Comparison of ENCODE assay signal across 10 cellular contexts in the genomic region with DNA sequence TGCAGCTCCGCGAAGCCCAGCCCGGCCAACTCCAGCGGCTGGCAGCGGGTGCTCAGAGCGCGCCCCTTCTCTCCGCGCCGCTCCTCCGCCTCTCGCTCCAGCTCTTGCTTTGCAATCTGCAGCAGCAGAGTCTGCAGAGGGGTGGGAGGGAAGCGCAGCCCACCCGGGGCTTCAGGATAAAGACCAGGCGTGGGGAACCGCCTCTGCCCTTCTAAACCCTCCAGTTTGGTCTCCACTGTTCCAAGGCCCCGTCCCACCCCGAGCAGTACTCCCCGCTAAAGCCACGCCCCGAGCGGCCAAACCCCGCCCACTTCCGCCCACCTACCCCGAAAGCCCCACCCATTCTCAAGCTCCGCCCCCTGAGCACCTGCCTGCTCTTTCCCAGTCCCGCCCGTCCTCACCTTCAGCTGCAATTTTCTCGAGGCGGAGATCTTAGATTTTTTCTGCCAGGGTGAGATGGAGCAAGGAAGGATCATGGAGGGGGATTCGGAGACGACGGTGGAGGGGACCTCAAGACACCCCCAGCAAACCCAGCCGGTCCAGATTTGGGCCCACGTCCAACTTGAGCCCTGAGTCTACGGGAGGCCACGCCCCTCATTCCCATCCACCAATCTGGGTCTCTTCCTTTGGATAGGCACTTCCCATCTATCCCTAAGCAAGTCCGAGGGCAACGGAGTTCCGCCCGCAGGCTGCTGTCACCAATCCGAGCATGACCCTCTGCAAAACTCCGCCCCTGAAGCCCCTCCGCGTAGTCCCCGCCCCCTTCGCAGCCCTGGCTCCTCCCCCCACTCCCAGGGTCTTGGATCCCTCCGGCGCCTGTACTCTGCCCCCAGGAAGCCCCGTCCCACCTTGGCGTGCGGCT. TPM values are rescaled to one million over a fixed set of nuclear protein-coding genes. Genes with fewer than 3 reads are reported as not detected.
DNase-seq lines count a peak whose midpoint lies in the region; ATAC-seq and TF ChIP-seq lines count a peak whose summit lies in the region.
"Had no signal": no experiment of that assay in that cellular context is flagged by ENCODE, and none has a peak within 500 bp of the region (broad histone marks: within the 10 kb centered on the region; RNA-seq: fewer than 3 reads in every experiment).

No MANE protein-coding gene starts in this region.

- no peak for TF ChIP-seq CTCF in upper lobe of left lung (IDR thresholded peaks at IDR 0.05)

- no peak for ATAC-seq in upper lobe of left lung (ENCODE audit: low FRiP score in 2 of 2)

- peaks cover 0 to 33% (median 13%) of the 10 kb centered on the region in 4 donors for H3K27me3 ChIP-seq in upper lobe of left lung

- peaks cover 3 to 24% (median 7%) of the 10 kb centered on the region in 4 donors for H3K4me1 ChIP-seq in upper lobe of left lung

- WGBS in upper lobe of left lung, 2 donors = 0 to 5% methylated on average over 10 to 49 of the region's 52 CpGs

- DNase-seq in DMS53 (lab: John Stamatoyannopoulos, UW) = peak; percentile 63
- DNase-seq in DMS53 treated with DMSO at 0.1 percent for 48 hours (lab: John Stamatoyannopoulos, UW; ENCODE audit: unreplicated experiment) = no peak
- peak; percentile 84 for DNase-seq in NCI-H345 treated with DMSO at 0.1 percent for 48 hours (lab: John Stamatoyannopoulos, UW; ENCODE audit: unreplicated experiment)
- peak; percentile 22 for DNase-seq in astrocyte of the hippocampus (ENCODE audit: low read depth, low spot score)
- DNase-seq in iPS-NIHi7 (ENCODE audit: extremely low spot score) = peak; percentile 95
- DNase-seq in upper lobe of left lung = peak; percentile 55 to 89
- DNase-seq in Kasumi-1 (lab: John Stamatoyannopoulos, UW) = no peak
- DNase-seq in NCI-H1694 (lab: John Stamatoyannopoulos, UW) = no peak

- TF ChIP-seq EP300 in upper lobe of left lung (IDR thresholded peaks at IDR 0.05) = no peak

- H3K9me3 ChIP-seq in upper lobe of left lung = no peaks in the 10 kb centered on the region

- H3K27ac ChIP-seq in upper lobe of left lung = no peak overlapping the region
- H3K27ac ChIP-seq: PC-9 had no signal

- no peak for TF ChIP-seq POLR2A in upper lobe of left lung (IDR thresholded peaks at IDR 0.05)

- no peaks in the 10 kb centered on the region for H3K36me3 ChIP-seq in upper lobe of left lung

- H3K4me3 ChIP-seq in upper lobe of left lung = peak overlapping the region in 2 of 4 donors; percentile 25 to 31
- H3K4me3 ChIP-seq: PC-9 had no signal

RNA-seq across cellular contexts. Expression of a gene that starts 1.1 kb away (rescaled TPM):
- total RNA-seq in upper lobe of left lung = 10 to 100 TPM in 2 of 6 donors, 1 to 10 TPM in 4; 1.0 to 14.6 (median 5.9) TPM
- total RNA-seq: liver had no signal

RNA-seq across cellular contexts. Expression of a gene that starts 7.4 kb away (rescaled TPM):
- 10 to 100 TPM in 1 of 6 donors, 1 to 10 TPM in 4, not detected in 1; 1.3 to 31.2 (median 2.4) TPM for total RNA-seq in upper lobe of left lung

RNA-seq across cellular contexts. Expression of a gene that starts 10.0 kb away (rescaled TPM):
- 10 to 100 TPM in 4 of 6 donors, 1 to 10 TPM in 2; 4.2 to 27.4 (median 18.3) TPM for total RNA-seq in upper lobe of left lung

RNA-seq across cellular contexts. Expression of a gene that starts 23.7 kb away (rescaled TPM):
- under 1 TPM in 2 of 6 donors, not detected in 4; 0.11 to 0.91 TPM for total RNA-seq in upper lobe of left lung

RNA-seq across cellular contexts. Expression of a gene that starts 39.0 kb away (rescaled TPM):
- total RNA-seq in upper lobe of left lung = 100 to 1,000 TPM in 5 of 6 donors, 10 to 100 TPM in 1; 99.6 to 369 (median 158) TPM

Comparison
In these comparisons a context has a peak if more than half of its experiments do, and no peak if none do; other contexts are left out.
1. DNase-seq: peak in DMS53 (single experiment), NCI-H345 treated with DMSO at 0.1 percent for 48 hours (single experiment), astrocyte of the hippocampus (single experiment), iPS-NIHi7 (single experiment) and upper lobe of left lung (2 of 2); none in DMS53 treated with DMSO at 0.1 percent for 48 hours (single experiment), Kasumi-1 (0 of 2) and NCI-H1694 (single experiment).